8 cellular contexts compared by ENCODE assay signal in genomic region chr12:63917864-63918742, GRCh38.
DNase-seq lines count a peak whose midpoint lies in the region; ATAC-seq, FAIRE-seq and TF ChIP-seq lines count a peak whose summit lies in the region.

No MANE protein-coding gene starts in this region.

- H3K4me3 ChIP-seq in HepG2 (replicated peaks in 1 of 3; ENCODE audit: insufficient read depth in 1 of 3, low read depth in 2 of 3, low read length in 3 of 3) = peak overlapping the region; percentile 46 to 58 (median 57); a peak in 5 of 6 replicates

- H3K36me3 ChIP-seq in HepG2 (replicated peaks in 1 of 2; ENCODE audit: control insufficient read depth in 1 of 2, insufficient read depth in 2 of 2, low read length in 2 of 2) = no peaks in the 10 kb centered on the region

- TF ChIP-seq EP300 in HepG2 (IDR thresholded peaks at IDR 0.05; ENCODE audit: low read depth in 2 of 2, low read length in 2 of 2) (peak; percentile 82 to 86), HepG2 (CRISPR knock-in tag; IDR thresholded peaks at IDR 0.05; ENCODE audit: borderline replicate concordance) (no peak; the same call in 1 of the 2 replicates)

- FAIRE-seq in HepG2 (lab: Jason Lieb, UNC) = peak; percentile 75

- no peak for DNase-seq in Right ventricle myocardium superior
- no peak for DNase-seq in cardiac septum (ENCODE audit: low spot score)
- DNase-seq in amniotic epithelial cell (ENCODE audit: low read depth) = peak; percentile 99
- DNase-seq in HepG2 (ENCODE audit: low spot score) = peak; percentile 92
- no peak for DNase-seq in posterior vena cava (ENCODE audit: low spot score)
- no peak for DNase-seq in activated naive CD4-positive, alpha-beta T cell treated with Interleukin-2 at 50 U/mL for 16 hours

- no peak for TF ChIP-seq POLR2A in HepG2 (IDR thresholded peaks at IDR 0.05; ENCODE audit: insufficient read depth in 1 of 2, low read depth in 2 of 2, low read length in 2 of 2)

- H3K4me1 ChIP-seq in HepG2 (ENCODE audit: insufficient read depth, low read length) = peaks cover 59% of the 10 kb centered on the region

- peak overlapping the region; percentile 61 for H3K9ac ChIP-seq in HepG2 (ENCODE audit: insufficient read depth, low read depth, low read length)

- intact Hi-C loops in Right ventricle myocardium superior (cut with DNase I) (no loop called here), cardiac septum (cut with DNase I) (no loop called here), HepG2 (cut with micrococcal nuclease; ENCODE audit: unreplicated experiment) (loop anchor here (1.0 to 2.0 kb wide), 2 partner anchors 27 to 73 kb away; no protein-coding TSS in a partner anchor), posterior vena cava (cut with DNase I) (no loop called here)

- no peak for TF ChIP-seq RAD21 in HepG2 (CRISPR knock-in tag; IDR thresholded peaks at IDR 0.05)

- 13% methylated on average over 10 of the region's 10 CpGs for WGBS in HepG2 (ENCODE audit: low lambda C conversion rate)

- no TSS peak for BruUV-seq in HepG2 (replicated peaks; lab: Mats Ljungman, UMichigan)

- H3K9me3 ChIP-seq in HepG2 (ENCODE audit: low read length) = no peaks in the 10 kb centered on the region

- no peak overlapping the region for H2AFZ ChIP-seq in HepG2 (ENCODE audit: low read length)

- POLR2A ChIA-PET in HepG2 (lab: Yijun Ruan, JAX) = interaction anchor here (0.7 to 3.1 kb wide), 5 partner anchors 26 to 486 kb away, joined by 3 to 18 read pairs (median 10); partner anchors contain the start of genes SRGAP1 and XPOT

- ATAC-seq in Right ventricle myocardium superior (ENCODE audit: poor library complexity) = peak; percentile 80
- ATAC-seq in HG03520 (IDR thresholded peaks at IDR 0.05; ENCODE audit: unreplicated experiment) = peak; percentile 81
- ATAC-seq in HepG2 = peak; percentile 86
- ATAC-seq in GM21723 (IDR thresholded peaks at IDR 0.05; ENCODE audit: unreplicated experiment) = no peak

- peak overlapping the region; percentile 73 for H3K4me2 ChIP-seq in HepG2 (ENCODE audit: low read depth, low read length)

- CTCF ChIA-PET in HepG2 (lab: Yijun Ruan, JAX; ENCODE audit: low intra/inter-chr PET ratio, low total read pairs) = no interaction called here

- H4K20me1 ChIP-seq in HepG2 (ENCODE audit: insufficient read depth, low read length) = no peaks in the 10 kb centered on the region

- no peaks in the 10 kb centered on the region for H3K27me3 ChIP-seq in HepG2 (ENCODE audit: control insufficient read depth in 1 of 2, insufficient read depth in 2 of 2, low read length in 2 of 2)

- no peaks in the 10 kb centered on the region for H3K79me2 ChIP-seq in HepG2 (ENCODE audit: insufficient read depth, low read length)

- H3K27ac ChIP-seq in HepG2 (ENCODE audit: extremely low read length, insufficient read depth, low read length) = peak overlapping the region; percentile 70

- no peak for TF ChIP-seq CTCF in HepG2 (CRISPR knock-in tag; IDR thresholded peaks at IDR 0.05)

- in situ Hi-C loops in HepG2 (cut with HindIII; ENCODE audit: extremely low pct_ligation_motif_present, low pct_unique_long_range_greater_than_20kb) = no loop called here

TF ChIP-seq in HepG2, 621 proteins besides CTCF, POLR2A, EP300 and RAD21 (continues in another document):
- TF ChIP-seq HMG20A (CRISPR knock-in tag; IDR thresholded peaks at IDR 0.05; ENCODE audit: borderline replicate concordance) (peak; percentile 54; the same call in 1 of the 2 replicates), ZFP82 (CRISPR knock-in tag; IDR thresholded peaks at IDR 0.05; ENCODE audit: borderline replicate concordance) (no peak), ELF4 (CRISPR knock-in tag; IDR thresholded peaks at IDR 0.05; ENCODE audit: borderline replicate concordance) (no peak), SOX6 (IDR thresholded peaks at IDR 0.05) (no peak), SOX6 (CRISPR knock-in tag; IDR thresholded peaks at IDR 0.05) (peak; percentile 80), PLRG1 (conservative IDR thresholded peaks at IDR 0.05) (no peak), HMGA1 (CRISPR knock-in tag; conservative IDR thresholded peaks at IDR 0.05) (no peak), YY1 (IDR thresholded peaks at IDR 0.05; ENCODE audit: insufficient read depth, insufficient replicate concordance, low read depth, low read length) (no peak), CEBPG (CRISPR knock-in tag; IDR thresholded peaks at IDR 0.05) (peak; percentile 87), RFX3 (CRISPR knock-in tag; IDR thresholded peaks at IDR 0.05) (no peak), SP140L (CRISPR knock-in tag; IDR thresholded peaks at IDR 0.05; ENCODE audit: borderline replicate concordance) (no peak), NFKBIZ (CRISPR knock-in tag; IDR thresholded peaks at IDR 0.05) (no peak), NCOA2 (CRISPR knock-in tag; IDR thresholded peaks at IDR 0.05) (peak; percentile 79), CEBPB (IDR thresholded peaks at IDR 0.05; ENCODE audit: borderline replicate concordance, low read depth, low read length) (peak; percentile 97), ATF4 (CRISPR knock-in tag; IDR thresholded peaks at IDR 0.05) (peak in 1 of 2 experiments; percentile 74; a peak in 2 of 4 replicates)
- TF ChIP-seq, protein P1, sequence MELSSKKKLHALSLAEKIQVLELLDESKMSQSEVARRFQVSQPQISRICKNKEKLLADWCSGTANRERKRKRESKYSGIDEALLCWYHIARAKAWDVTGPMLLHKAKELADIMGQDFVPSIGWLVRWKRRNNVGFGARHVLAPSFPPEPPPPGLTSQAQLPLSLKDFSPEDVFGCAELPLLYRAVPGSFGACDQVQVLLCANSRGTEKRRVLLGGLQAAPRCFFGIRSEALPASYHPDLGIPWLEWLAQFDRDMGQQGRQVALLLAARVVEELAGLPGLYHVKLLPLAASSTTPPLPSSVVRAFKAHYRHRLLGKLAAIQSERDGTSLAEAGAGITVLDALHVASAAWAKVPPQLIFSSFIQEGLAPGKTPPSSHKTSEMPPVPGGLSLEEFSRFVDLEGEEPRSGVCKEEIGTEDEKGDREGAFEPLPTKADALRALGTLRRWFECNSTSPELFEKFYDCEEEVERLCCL (CRISPR knock-in tag; IDR thresholded peaks at IDR 0.05; ENCODE audit: borderline replicate concordance) = no peak
- TF ChIP-seq, protein P2, sequence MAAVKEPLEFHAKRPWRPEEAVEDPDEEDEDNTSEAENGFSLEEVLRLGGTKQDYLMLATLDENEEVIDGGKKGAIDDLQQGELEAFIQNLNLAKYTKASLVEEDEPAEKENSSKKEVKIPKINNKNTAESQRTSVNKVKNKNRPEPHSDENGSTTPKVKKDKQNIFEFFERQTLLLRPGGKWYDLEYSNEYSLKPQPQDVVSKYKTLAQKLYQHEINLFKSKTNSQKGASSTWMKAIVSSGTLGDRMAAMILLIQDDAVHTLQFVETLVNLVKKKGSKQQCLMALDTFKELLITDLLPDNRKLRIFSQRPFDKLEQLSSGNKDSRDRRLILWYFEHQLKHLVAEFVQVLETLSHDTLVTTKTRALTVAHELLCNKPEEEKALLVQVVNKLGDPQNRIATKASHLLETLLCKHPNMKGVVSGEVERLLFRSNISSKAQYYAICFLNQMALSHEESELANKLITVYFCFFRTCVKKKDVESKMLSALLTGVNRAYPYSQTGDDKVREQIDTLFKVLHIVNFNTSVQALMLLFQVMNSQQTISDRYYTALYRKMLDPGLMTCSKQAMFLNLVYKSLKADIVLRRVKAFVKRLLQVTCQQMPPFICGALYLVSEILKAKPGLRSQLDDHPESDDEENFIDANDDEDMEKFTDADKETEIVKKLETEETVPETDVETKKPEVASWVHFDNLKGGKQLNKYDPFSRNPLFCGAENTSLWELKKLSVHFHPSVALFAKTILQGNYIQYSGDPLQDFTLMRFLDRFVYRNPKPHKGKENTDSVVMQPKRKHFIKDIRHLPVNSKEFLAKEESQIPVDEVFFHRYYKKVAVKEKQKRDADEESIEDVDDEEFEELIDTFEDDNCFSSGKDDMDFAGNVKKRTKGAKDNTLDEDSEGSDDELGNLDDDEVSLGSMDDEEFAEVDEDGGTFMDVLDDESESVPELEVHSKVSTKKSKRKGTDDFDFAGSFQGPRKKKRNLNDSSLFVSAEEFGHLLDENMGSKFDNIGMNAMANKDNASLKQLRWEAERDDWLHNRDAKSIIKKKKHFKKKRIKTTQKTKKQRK (IDR thresholded peaks at IDR 0.05; ENCODE audit: low read length) = no peak

Comparison
In these comparisons a context has a peak if more than half of its experiments do, and no peak if none do; other contexts are left out.
1. DNase-seq: peak in amniotic epithelial cell (single experiment) and HepG2 (single experiment); none in Right ventricle myocardium superior (single experiment), cardiac septum (single experiment), posterior vena cava (single experiment) and activated naive CD4-positive, alpha-beta T cell treated with Interleukin-2 at 50 U/mL for 16 hours (single experiment).